In genomic region chr6:166619912-166620311, GRCh38 we compare ENCODE assay signal across 10 cellular contexts. TPM values are rescaled to one million over a fixed set of nuclear protein-coding genes. Genes with fewer than 3 reads are reported as not detected.
A peak's percentile ranks its signal among the peaks of the same experiment; 100 is the strongest.
DNase-seq lines count a peak whose midpoint lies in the region; ATAC-seq and TF ChIP-seq lines count a peak whose summit lies in the region.
"Had no signal": no experiment of that assay in that cellular context is flagged by ENCODE, and none has a peak within 500 bp of the region (broad histone marks: within the 10 kb centered on the region; RNA-seq: fewer than 3 reads in every experiment).

No MANE protein-coding gene starts in this region.

- H3K27me3 ChIP-seq in thoracic aorta (replicated peaks; ENCODE audit: insufficient read depth), result no peaks in the 10 kb centered on the region

- DNase-seq in HPDE6-E6E7 (ENCODE audit: extremely low spot score), result peak; percentile 50
- peak; percentile 98 to 99 for DNase-seq in cardiac fibroblast (ENCODE audit: low read depth in 2 of 2)
- DNase-seq in kidney glomerular epithelial cell (lab: John Stamatoyannopoulos, UW), result peak; percentile 87
- no peak for DNase-seq in thoracic aorta (ENCODE audit: low spot score)
- no peak for DNase-seq in GM19240 (ENCODE audit: insufficient read length, low spot score)
- DNase-seq in activated CD8-positive, alpha-beta T cell treated with anti-CD3 and anti-CD28 coated beads, Interleukin-2, amount 10 ng/mL, durations not matched to agents 7 days and 5 days, result no peak
- no peak for DNase-seq in HT-29 (ENCODE audit: low spot score)
- DNase-seq in NCI-H510A treated with DMSO at 0.1 percent for 48 hours (lab: John Stamatoyannopoulos, UW), result no peak
- DNase-seq: KBM-7 had no signal

- no peaks in the 10 kb centered on the region for H3K9me3 Mint-ChIP-seq in activated CD8-positive, alpha-beta T cell treated with anti-CD3 and anti-CD28 coated beads, Interleukin-2, amount 10 ng/mL, durations not matched to agents 7 days and 5 days (ENCODE audit: insufficient read depth)

- no peaks in the 10 kb centered on the region for H3K9me3 ChIP-seq in thoracic aorta
- H3K9me3 ChIP-seq: mucosa of descending colon had no signal

- H3K4me1 Mint-ChIP-seq in activated CD8-positive, alpha-beta T cell treated with anti-CD3 and anti-CD28 coated beads, Interleukin-2, amount 10 ng/mL, durations not matched to agents 7 days and 5 days (ENCODE audit: low read depth), result no peaks in the 10 kb centered on the region

- peaks cover 20% of the 10 kb centered on the region for H3K27me3 Mint-ChIP-seq in activated CD8-positive, alpha-beta T cell treated with anti-CD3 and anti-CD28 coated beads, Interleukin-2, amount 10 ng/mL, durations not matched to agents 7 days and 5 days (ENCODE audit: low read depth)

- CTCF ChIA-PET in activated CD8-positive, alpha-beta T cell treated with anti-CD3 and anti-CD28 coated beads, Interleukin-2, amount 10 ng/mL, durations not matched to agents 7 days and 5 days (lab: Charles Lee), result interaction anchor here (1.3 kb wide), 1 partner anchor 307 kb away, joined by 3 read pairs; no protein-coding TSS in a partner anchor

- peaks cover 20 to 29% of the 10 kb centered on the region in 2 donors for H3K4me1 ChIP-seq in thoracic aorta (ENCODE audit: control insufficient read depth in 1 of 2, low read depth in 2 of 2)

- H3K4me3 ChIP-seq in cardiac fibroblast (replicated peaks in 1 of 2; ENCODE audit: low read depth in 2 of 2, low read length in 2 of 2) (no peak overlapping the region), thoracic aorta (peak overlapping the region; percentile 51)
- H3K4me3 ChIP-seq: mucosa of descending colon had no signal

- H3K27ac ChIP-seq in thoracic aorta, result peak overlapping the region; percentile 53 to 61

- H3K36me3 ChIP-seq in thoracic aorta, result no peaks in the 10 kb centered on the region

- no peak overlapping the region for H3K4me3 Mint-ChIP-seq in activated CD8-positive, alpha-beta T cell treated with anti-CD3 and anti-CD28 coated beads, Interleukin-2, amount 10 ng/mL, durations not matched to agents 7 days and 5 days

- POLR2A ChIA-PET in activated CD8-positive, alpha-beta T cell treated with anti-CD3 and anti-CD28 coated beads, Interleukin-2, amount 10 ng/mL, durations not matched to agents 7 days and 5 days (lab: Charles Lee), result no interaction called here

- H3K27ac Mint-ChIP-seq in activated CD8-positive, alpha-beta T cell treated with anti-CD3 and anti-CD28 coated beads, Interleukin-2, amount 10 ng/mL, durations not matched to agents 7 days and 5 days, result no peak overlapping the region

- TF ChIP-seq CTCF in cardiac fibroblast (IDR thresholded peaks at IDR 0.05; ENCODE audit: low read depth, low read length) (no peak), thoracic aorta (IDR thresholded peaks at IDR 0.05) (no peak)

- peak; percentile 96 for ATAC-seq in thoracic aorta (ENCODE audit: insufficient number of reproducible peaks, low FRiP score, low read depth)
- ATAC-seq in activated CD8-positive, alpha-beta T cell treated with anti-CD3 and anti-CD28 coated beads, Interleukin-2, amount 10 ng/mL, durations not matched to agents 7 days and 5 days, result no peak

- no peaks in the 10 kb centered on the region for H3K36me3 Mint-ChIP-seq in activated CD8-positive, alpha-beta T cell treated with anti-CD3 and anti-CD28 coated beads, Interleukin-2, amount 10 ng/mL, durations not matched to agents 7 days and 5 days (ENCODE audit: low read depth)

RNA-seq across cellular contexts. Expression of gene RPS6KA2, which starts 7.1 kb away (rescaled TPM):
- total RNA-seq in thoracic aorta, result 10 to 100 TPM; 59.5 to 75.4 TPM
- 1 to 10 TPM; 1.6 to 1.9 TPM for total RNA-seq in activated CD8-positive, alpha-beta T cell treated with anti-CD3 and anti-CD28 coated beads, Interleukin-2, amount 10 ng/mL, durations not matched to agents 7 days and 5 days
- 1.1 and 3.4 TPM in 2 replicates for total RNA-seq in HT-29 (2014; rRNA removed; shearing (Covaris generic))

RNA-seq across cellular contexts. Expression of gene RAMACL, which starts 33.4 kb away (rescaled TPM):
- 1 to 10 TPM; 4.6 to 4.7 TPM for total RNA-seq in thoracic aorta
- under 1 TPM; 0.16 to 0.29 TPM for total RNA-seq in activated CD8-positive, alpha-beta T cell treated with anti-CD3 and anti-CD28 coated beads, Interleukin-2, amount 10 ng/mL, durations not matched to agents 7 days and 5 days
- total RNA-seq in HT-29 (2014; rRNA removed; shearing (Covaris generic)), result 0.15 TPM in 1 of 2 replicates, not detected in the other

Comparison
In these comparisons a context has a peak if more than half of its experiments do, and no peak if none do; other contexts are left out.
1. DNase-seq: peak in HPDE6-E6E7 (single experiment), cardiac fibroblast (2 of 2) and kidney glomerular epithelial cell (single experiment); none in thoracic aorta (single experiment), GM19240 (single experiment), activated CD8-positive, alpha-beta T cell treated with anti-CD3 and anti-CD28 coated beads, Interleukin-2, amount 10 ng/mL, durations not matched to agents 7 days and 5 days (single experiment), HT-29 (single experiment) and NCI-H510A treated with DMSO at 0.1 percent for 48 hours (single experiment).
2. RNA of gene RPS6KA2, which starts 7.1 kb away (total RNA-seq): 59.5 to 75.4 TPM in thoracic aorta; 1.1 to 3.4 TPM in HT-29 and 1.6 to 1.9 TPM in activated CD8-positive, alpha-beta T cell treated with anti-CD3 and anti-CD28 coated beads, Interleukin-2, amount 10 ng/mL, durations not matched to agents 7 days and 5 days; every median in the first group is over 10 times any median in the second.